Comparison of ENCODE assay signal across 1 cellular context in the genomic region with DNA sequence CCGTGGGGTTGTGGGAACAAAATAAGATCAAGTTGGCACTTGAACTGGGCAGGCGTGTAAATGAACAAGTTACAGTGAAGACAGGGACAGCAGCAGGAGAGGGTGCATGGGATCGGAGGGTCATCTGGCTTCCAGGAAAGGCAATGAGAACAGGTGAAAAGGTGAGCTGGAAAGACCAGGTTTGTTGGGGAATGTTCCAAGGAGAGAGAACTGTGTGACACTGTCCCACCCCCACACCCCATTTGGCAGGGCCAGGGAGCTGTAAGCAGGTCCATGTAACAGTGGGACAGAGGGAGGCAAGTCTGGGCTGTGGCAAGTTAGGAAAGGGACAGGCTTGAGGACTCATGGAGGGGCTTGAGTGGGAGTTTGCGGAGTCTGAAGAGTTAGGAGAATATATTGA.
TF ChIP-seq lines count a peak whose summit lies in the region.

No MANE protein-coding gene starts in this region.

TF ChIP-seq in liver, 16 proteins besides CTCF, POLR2A, EP300 and RAD21:
- TF ChIP-seq RXRA (IDR thresholded peaks at IDR 0.05) (peak; percentile 22 to 55), JUND (IDR thresholded peaks at IDR 0.05) (no peak), NR2F2 (IDR thresholded peaks at IDR 0.05) (no peak), FOXA2 (IDR thresholded peaks at IDR 0.05) (no peak), HNF4A (conservative IDR thresholded peaks at IDR 0.05) (peak; percentile 16 to 32), YY1 (IDR thresholded peaks at IDR 0.05) (no peak), GABPA (IDR thresholded peaks at IDR 0.05 in 1 of 2, conservative IDR thresholded peaks at IDR 0.05 in 1 of 2) (no peak), SP1 (IDR thresholded peaks at IDR 0.05) (peak; percentile 26), TAF1 (conservative IDR thresholded peaks at IDR 0.05) (no peak), REST (IDR thresholded peaks at IDR 0.05) (peak; percentile 5), FOXA1 (IDR thresholded peaks at IDR 0.05) (no peak), HNF4G (IDR thresholded peaks at IDR 0.05) (no peak)
- TF ChIP-seq, protein P1, sequence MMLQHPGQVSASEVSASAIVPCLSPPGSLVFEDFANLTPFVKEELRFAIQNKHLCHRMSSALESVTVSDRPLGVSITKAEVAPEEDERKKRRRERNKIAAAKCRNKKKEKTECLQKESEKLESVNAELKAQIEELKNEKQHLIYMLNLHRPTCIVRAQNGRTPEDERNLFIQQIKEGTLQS (IDR thresholded peaks at IDR 0.05): no peak
- TF ChIP-seq, protein P2, sequence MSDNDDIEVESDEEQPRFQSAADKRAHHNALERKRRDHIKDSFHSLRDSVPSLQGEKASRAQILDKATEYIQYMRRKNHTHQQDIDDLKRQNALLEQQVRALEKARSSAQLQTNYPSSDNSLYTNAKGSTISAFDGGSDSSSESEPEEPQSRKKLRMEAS (IDR thresholded peaks at IDR 0.05): no peak
